In genomic region chr17:76670708-76671122, GRCh38 we compare ENCODE assay signal across 8 cellular contexts. TPM values are rescaled to one million over a fixed set of nuclear protein-coding genes. Genes with fewer than 3 reads are reported as not detected.
A peak's percentile ranks its signal among the peaks of the same experiment; 100 is the strongest.
DNase-seq lines count a peak whose midpoint lies in the region; ATAC-seq and TF ChIP-seq lines count a peak whose summit lies in the region.

No MANE protein-coding gene starts in this region.

- H3K4me3 ChIP-seq in iPS-11a (ENCODE audit: low read depth, low read length): peak overlapping the region; percentile 34

- intact Hi-C loops in sciatic nerve (cut with DNase I): no loop called here

- peak overlapping the region; percentile 92 for H3K27ac Mint-ChIP-seq in T-helper 1 cell treated with Interleukin-12 subunit alpha and Interleukin-12 subunit beta and Interleukin-4 antibody, amounts not matched to agents 30 μg/mL and 1 μg/mL, for 36 hours
- H3K27ac Mint-ChIP-seq in stimulated activated effector memory CD8-positive, alpha-beta T cell treated with anti-CD3 and anti-CD28 coated beads, Interleukin-12 subunit alpha, Interleukin-12 subunit beta, amount 100 ng/mL, for 72 hours: peak overlapping the region; percentile 96

- H3K4me3 Mint-ChIP-seq in T-helper 1 cell treated with Interleukin-12 subunit alpha and Interleukin-12 subunit beta and Interleukin-4 antibody, amounts not matched to agents 30 μg/mL and 1 μg/mL, for 36 hours: peak overlapping the region; percentile 92
- peak overlapping the region; percentile 79 for H3K4me3 Mint-ChIP-seq in stimulated activated effector memory CD8-positive, alpha-beta T cell treated with anti-CD3 and anti-CD28 coated beads, Interleukin-12 subunit alpha, Interleukin-12 subunit beta, amount 100 ng/mL, for 72 hours

- no peaks in the 10 kb centered on the region for H3K9me3 Mint-ChIP-seq in T-helper 1 cell treated with Interleukin-12 subunit alpha and Interleukin-12 subunit beta and Interleukin-4 antibody, amounts not matched to agents 30 μg/mL and 1 μg/mL, for 36 hours
- H3K9me3 Mint-ChIP-seq in stimulated activated effector memory CD8-positive, alpha-beta T cell treated with anti-CD3 and anti-CD28 coated beads, Interleukin-12 subunit alpha, Interleukin-12 subunit beta, amount 100 ng/mL, for 72 hours: no peaks in the 10 kb centered on the region

- DNase-seq in T-helper 1 cell: no peak
- no peak for DNase-seq in stimulated activated effector memory CD8-positive, alpha-beta T cell treated with anti-CD3 and anti-CD28 coated beads, Interleukin-12 subunit alpha, Interleukin-12 subunit beta, amount 100 ng/mL, for 72 hours (ENCODE audit: low spot score in 2 of 2)
- DNase-seq in sciatic nerve (ENCODE audit: low spot score): no peak
- DNase-seq in NCI-H1417 treated with DMSO at 0.1 percent for 48 hours (lab: John Stamatoyannopoulos, UW): no peak
- no peak for DNase-seq in COR-L47 (lab: John Stamatoyannopoulos, UW)

- TF ChIP-seq CTCF in VCaP (conservative IDR thresholded peaks at IDR 0.05): no peak

- peaks cover 4% of the 10 kb centered on the region for H3K36me3 Mint-ChIP-seq in T-helper 1 cell treated with Interleukin-12 subunit alpha and Interleukin-12 subunit beta and Interleukin-4 antibody, amounts not matched to agents 30 μg/mL and 1 μg/mL, for 36 hours (ENCODE audit: low read depth)
- H3K36me3 Mint-ChIP-seq in stimulated activated effector memory CD8-positive, alpha-beta T cell treated with anti-CD3 and anti-CD28 coated beads, Interleukin-12 subunit alpha, Interleukin-12 subunit beta, amount 100 ng/mL, for 72 hours: peaks cover 7% of the 10 kb centered on the region

- peaks cover 19% of the 10 kb centered on the region for H3K27me3 Mint-ChIP-seq in T-helper 1 cell treated with Interleukin-12 subunit alpha and Interleukin-12 subunit beta and Interleukin-4 antibody, amounts not matched to agents 30 μg/mL and 1 μg/mL, for 36 hours (ENCODE audit: low read depth)

- peaks cover 26% of the 10 kb centered on the region for H3K4me1 Mint-ChIP-seq in T-helper 1 cell treated with Interleukin-12 subunit alpha and Interleukin-12 subunit beta and Interleukin-4 antibody, amounts not matched to agents 30 μg/mL and 1 μg/mL, for 36 hours (ENCODE audit: low read depth)
- peaks cover 24% of the 10 kb centered on the region for H3K4me1 Mint-ChIP-seq in stimulated activated effector memory CD8-positive, alpha-beta T cell treated with anti-CD3 and anti-CD28 coated beads, Interleukin-12 subunit alpha, Interleukin-12 subunit beta, amount 100 ng/mL, for 72 hours

- H3K27ac ChIP-seq in VCaP: peak overlapping the region; percentile 93

- no peak for ATAC-seq in stimulated activated effector memory CD8-positive, alpha-beta T cell treated with anti-CD3 and anti-CD28 coated beads, Interleukin-12 subunit alpha, Interleukin-12 subunit beta, amount 100 ng/mL, for 72 hours
- no peak for ATAC-seq in sciatic nerve

RNA-seq across cellular contexts. Expression of gene ST6GALNAC1, which starts 27.2 kb away (rescaled TPM):
- total RNA-seq in sciatic nerve: 1.8 TPM

RNA-seq across cellular contexts. Expression of gene MXRA7, which starts 40.0 kb away (rescaled TPM):
- 185 TPM for total RNA-seq in sciatic nerve

RNA-seq across cellular contexts. Expression of gene JMJD6, which starts 55.7 kb away (rescaled TPM):
- 37.2 TPM for total RNA-seq in sciatic nerve

RNA-seq across cellular contexts. Expression of gene METTL23, which starts 55.9 kb away (rescaled TPM):
- total RNA-seq in sciatic nerve: 29.1 TPM
